In genomic region chr22:21657020-21657360, GRCh38 we compare ENCODE assay signal across 8 cellular contexts. TPM values are rescaled to one million over a fixed set of nuclear protein-coding genes. Genes with fewer than 3 reads are reported as not detected.
DNase-seq lines count a peak whose midpoint lies in the region; ATAC-seq and TF ChIP-seq lines count a peak whose summit lies in the region.

No MANE protein-coding gene starts in this region.

- H3K36me3 ChIP-seq in CD8-positive, alpha-beta T cell (ENCODE audit: insufficient read depth, low read length): no peaks in the 10 kb centered on the region
- H3K36me3 ChIP-seq in MM.1S (replicated peaks; ENCODE audit: insufficient read depth, low read length): no peaks in the 10 kb centered on the region

- H3K9me3 ChIP-seq in CD8-positive, alpha-beta T cell (ENCODE audit: low read length): no peaks in the 10 kb centered on the region
- no peaks in the 10 kb centered on the region for H3K9me3 ChIP-seq in MM.1S (replicated peaks; ENCODE audit: insufficient read depth, low read length)

- peak overlapping the region; percentile 80 for H3K4me3 ChIP-seq in CD8-positive, alpha-beta T cell (ENCODE audit: low read depth, low read length)
- peak overlapping the region; percentile 74 for H3K4me3 ChIP-seq in MM.1S (ENCODE audit: low read length)

- no peaks in the 10 kb centered on the region for H4K20me1 ChIP-seq in MM.1S (ENCODE audit: insufficient read depth, low read length)

- peak overlapping the region; percentile 94 for H3K4me2 ChIP-seq in MM.1S (ENCODE audit: low read depth, low read length)

- ATAC-seq in CD8-positive, alpha-beta T cell: no peak
- ATAC-seq in HG03439 (IDR thresholded peaks at IDR 0.05; ENCODE audit: unreplicated experiment): no peak

- no peaks in the 10 kb centered on the region for H3K9me3 Mint-ChIP-seq in CD8-positive, alpha-beta T cell
- H3K9me3 Mint-ChIP-seq in dendritic cell treated with granulocyte-macrophage colony-stimulating factor and Interleukin-4, amounts not matched to agents 40 ng/mL and 50 ng/mL, for 4 days: no peaks in the 10 kb centered on the region
- no peaks in the 10 kb centered on the region for H3K9me3 Mint-ChIP-seq in nephron progenitor cell

- no peak overlapping the region for H3K27ac ChIP-seq in CD8-positive, alpha-beta T cell (ENCODE audit: low read depth, low read length)
- H3K27ac ChIP-seq in MM.1S (ENCODE audit: low read length): no peak overlapping the region

- peaks cover 21% of the 10 kb centered on the region for H3K4me1 ChIP-seq in CD8-positive, alpha-beta T cell (ENCODE audit: insufficient read depth, low read length)
- peaks cover 7% of the 10 kb centered on the region for H3K4me1 ChIP-seq in MM.1S (ENCODE audit: low read length)

- peaks cover 11% of the 10 kb centered on the region; the same call in 1 of the 2 replicates for H3K79me2 ChIP-seq in MM.1S (ENCODE audit: low read length)

- CTCF ChIA-PET in CD8-positive, alpha-beta T cell (lab: Charles Lee): interaction anchor here (1.5 to 2.3 kb wide), 2 partner anchors 10 to 14 kb away, joined by 5 to 6 read pairs; no protein-coding TSS in a partner anchor

- H3K9me2 ChIP-seq in MM.1S (replicated peaks; ENCODE audit: insufficient read depth, low read length): no peaks in the 10 kb centered on the region

- peaks cover 8% of the 10 kb centered on the region for H3F3A ChIP-seq in MM.1S (ENCODE audit: insufficient read depth, low read length)

- POLR2A ChIA-PET in CD8-positive, alpha-beta T cell (lab: Charles Lee): interaction anchor here (0.8 kb wide), 1 partner anchor 12 kb away, joined by 5 read pairs; no protein-coding TSS in a partner anchor

- H3K27me3 ChIP-seq in CD8-positive, alpha-beta T cell (ENCODE audit: insufficient read depth, low read length): no peaks in the 10 kb centered on the region
- H3K27me3 ChIP-seq in MM.1S (replicated peaks; ENCODE audit: insufficient read depth, low read length): peaks cover 14% of the 10 kb centered on the region

- H3K36me3 Mint-ChIP-seq in CD8-positive, alpha-beta T cell: no peaks in the 10 kb centered on the region
- peaks cover 3% of the 10 kb centered on the region for H3K36me3 Mint-ChIP-seq in dendritic cell treated with granulocyte-macrophage colony-stimulating factor and Interleukin-4, amounts not matched to agents 40 ng/mL and 50 ng/mL, for 4 days (ENCODE audit: low read depth)
- peaks cover 9% of the 10 kb centered on the region for H3K36me3 Mint-ChIP-seq in nephron progenitor cell (ENCODE audit: low read depth)

- peaks cover 15% of the 10 kb centered on the region for H3K4me1 Mint-ChIP-seq in CD8-positive, alpha-beta T cell (ENCODE audit: low read depth)
- H3K4me1 Mint-ChIP-seq in dendritic cell treated with granulocyte-macrophage colony-stimulating factor and Interleukin-4, amounts not matched to agents 40 ng/mL and 50 ng/mL, for 4 days (ENCODE audit: low read depth): peaks cover 36% of the 10 kb centered on the region
- H3K4me1 Mint-ChIP-seq in nephron progenitor cell: peaks cover 44% of the 10 kb centered on the region

- H3K4me3 Mint-ChIP-seq in CD8-positive, alpha-beta T cell: peak overlapping the region; percentile 83
- peak overlapping the region; percentile 84 for H3K4me3 Mint-ChIP-seq in dendritic cell treated with granulocyte-macrophage colony-stimulating factor and Interleukin-4, amounts not matched to agents 40 ng/mL and 50 ng/mL, for 4 days
- peak overlapping the region; percentile 67 for H3K4me3 Mint-ChIP-seq in nephron progenitor cell

- H2AFZ ChIP-seq in MM.1S (ENCODE audit: low read length): peak overlapping the region; percentile 96

- no peak overlapping the region for H3K27ac Mint-ChIP-seq in CD8-positive, alpha-beta T cell
- H3K27ac Mint-ChIP-seq in dendritic cell treated with granulocyte-macrophage colony-stimulating factor and Interleukin-4, amounts not matched to agents 40 ng/mL and 50 ng/mL, for 4 days: peak overlapping the region; percentile 47
- peak overlapping the region; percentile 97 for H3K27ac Mint-ChIP-seq in nephron progenitor cell

- H3K9ac ChIP-seq in MM.1S (ENCODE audit: low read length): peak overlapping the region; percentile 10; the same call in 1 of the 2 replicates

- intact Hi-C loops in CD8-positive, alpha-beta T cell (cut with DNase I, micrococcal nuclease): no loop called here
- intact Hi-C loops in dendritic cell treated with granulocyte-macrophage colony-stimulating factor and Interleukin-4, amounts not matched to agents 40 ng/mL and 50 ng/mL, for 4 days (cut with micrococcal nuclease): no loop called here

- DNase-seq in CD8-positive, alpha-beta T cell: no peak
- DNase-seq in MM.1S (no peak), nephron progenitor cell (no peak), NCI-H2171 (lab: John Stamatoyannopoulos, UW) (no peak), NCI-H2196 (lab: John Stamatoyannopoulos, UW; ENCODE audit: unreplicated experiment) (no peak)
- DNase-seq in stimulated activated naive CD4-positive, alpha-beta T cell (lab: John Stamatoyannopoulos, UW): no peak

- TF ChIP-seq CTCF in CD8-positive, alpha-beta T cell (IDR thresholded peaks at IDR 0.05): no peak
- TF ChIP-seq CTCF in MM.1S (IDR thresholded peaks at IDR 0.05; ENCODE audit: low read length) (no peak), nephron progenitor cell (IDR thresholded peaks at IDR 0.05) (no peak)

- H3K27me3 Mint-ChIP-seq in CD8-positive, alpha-beta T cell (ENCODE audit: low read depth): no peaks in the 10 kb centered on the region
- peaks cover 17% of the 10 kb centered on the region for H3K27me3 Mint-ChIP-seq in dendritic cell treated with granulocyte-macrophage colony-stimulating factor and Interleukin-4, amounts not matched to agents 40 ng/mL and 50 ng/mL, for 4 days
- H3K27me3 Mint-ChIP-seq in nephron progenitor cell (ENCODE audit: low read depth, poor library complexity): peaks cover 5% of the 10 kb centered on the region

RNA-seq across cellular contexts. Expression of gene PPIL2, which starts 8.8 kb away (rescaled TPM):
- 10 to 100 TPM; 42.5 to 51.7 TPM for total RNA-seq in CD8-positive, alpha-beta T cell

RNA-seq across cellular contexts. Expression of gene SDF2L1, which starts 14.9 kb away (rescaled TPM):
- 10 to 100 TPM; 20.8 to 21.5 TPM for total RNA-seq in CD8-positive, alpha-beta T cell

RNA-seq across cellular contexts. Expression of gene CCDC116, which starts 24.4 kb away (rescaled TPM):
- total RNA-seq in CD8-positive, alpha-beta T cell: under 1 TPM; 0.19 to 0.33 TPM

RNA-seq across cellular contexts. Expression of gene YDJC, which starts 27.2 kb away (rescaled TPM):
- total RNA-seq in CD8-positive, alpha-beta T cell: 10 to 100 TPM; 25.6 to 26.0 TPM
